Comparison of ENCODE assay signal across 8 cellular contexts in the genomic region with DNA sequence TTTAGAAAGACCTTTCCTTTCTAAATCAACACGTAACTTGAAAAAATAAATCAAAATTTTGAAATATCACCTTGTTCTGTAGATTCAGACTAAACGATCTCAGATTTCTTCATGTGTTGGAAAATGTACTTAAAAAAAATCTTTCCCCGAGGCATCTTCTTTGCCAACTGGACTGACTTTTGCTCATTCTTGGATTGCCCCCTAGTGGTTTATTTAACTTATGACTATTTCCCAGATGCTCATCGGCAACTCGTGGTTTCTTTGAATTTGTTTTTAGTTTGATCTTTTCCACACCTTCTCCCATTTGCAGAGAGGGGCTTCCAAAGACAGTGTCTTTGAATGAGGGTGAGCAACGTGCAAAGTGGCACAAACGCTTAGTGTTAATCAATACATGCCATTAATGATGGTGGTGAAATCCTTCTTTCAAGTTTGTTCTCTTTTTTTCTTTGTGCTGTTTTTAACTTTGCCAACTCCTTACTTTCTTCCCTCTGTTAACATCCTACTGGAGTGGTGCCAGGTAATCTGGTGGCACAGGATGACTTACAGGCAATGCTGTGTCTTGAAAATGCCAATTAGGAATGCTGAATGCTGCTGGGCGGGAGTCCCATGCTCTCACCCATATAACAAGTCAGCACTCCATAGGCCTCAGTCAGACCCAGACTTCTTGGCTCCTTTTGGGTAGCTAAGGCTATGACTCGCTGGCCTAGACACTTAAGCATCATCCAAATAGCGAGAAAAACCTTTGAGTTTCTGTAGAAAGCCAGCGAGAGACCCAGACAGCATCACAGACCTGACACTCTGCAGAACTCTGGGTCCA. TPM values are rescaled to one million over a fixed set of nuclear protein-coding genes. Genes with fewer than 3 reads are reported as not detected.
DNase-seq lines count a peak whose midpoint lies in the region; TF ChIP-seq lines count a peak whose summit lies in the region.

No MANE protein-coding gene starts in this region.

- peak overlapping the region; percentile 66 for H3K9ac ChIP-seq in GM23248
- no peak overlapping the region for H3K9ac ChIP-seq in parathyroid adenoma

- H3K4me2 ChIP-seq in GM23248 (ENCODE audit: unreplicated experiment) (peak overlapping the region; percentile 59), parathyroid adenoma (ENCODE audit: low read length) (no peak overlapping the region)

- H3F3A ChIP-seq in GM23248 (ENCODE audit: insufficient read depth) = peaks cover 14% of the 10 kb centered on the region

- H3K27ac ChIP-seq in CD4-positive, alpha-beta memory T cell (ENCODE audit: low read depth, low read length) = no peak overlapping the region
- peak overlapping the region; percentile 79 for H3K27ac ChIP-seq in GM23248
- no peak overlapping the region for H3K27ac ChIP-seq in parathyroid adenoma

- peak; percentile 58 for TF ChIP-seq CTCF in fibroblast of villous mesenchyme (IDR thresholded peaks at IDR 0.05; ENCODE audit: insufficient read depth, low read depth, low read length)
- peak; percentile 66 for TF ChIP-seq CTCF in parathyroid adenoma (IDR thresholded peaks at IDR 0.05)

- intact Hi-C loops in CD4-positive, alpha-beta memory T cell (cut with micrococcal nuclease) = no loop called here

- H3K36me3 ChIP-seq in CD4-positive, alpha-beta memory T cell (ENCODE audit: insufficient read depth, low read length) = no peaks in the 10 kb centered on the region
- H3K36me3 ChIP-seq in GM23248 (ENCODE audit: low read depth) (no peaks in the 10 kb centered on the region), parathyroid adenoma (ENCODE audit: control insufficient read depth, insufficient read depth, low read length) (no peaks in the 10 kb centered on the region)

- no peaks in the 10 kb centered on the region for H4K20me1 ChIP-seq in GM23248 (ENCODE audit: insufficient read depth)

- H3K79me2 ChIP-seq in GM23248 (ENCODE audit: insufficient read depth) = no peaks in the 10 kb centered on the region
- H3K79me2 ChIP-seq in parathyroid adenoma = no peaks in the 10 kb centered on the region

- DNase-seq in CD4-positive, alpha-beta memory T cell = peak in 4 of 5 donors; percentile 31 to 47 (median 40)
- DNase-seq in GM23248 (peak; percentile 90), NCI-H146 (lab: John Stamatoyannopoulos, UW) (peak; percentile 51), SKM-1 treated with dmso at 0.1 percent for 144 hours (lab: John Stamatoyannopoulos, UW; ENCODE audit: unreplicated experiment) (peak; percentile 65), fibroblast of villous mesenchyme (ENCODE audit: low read depth) (peak; percentile 88)
- no peak for DNase-seq in activated CD4-positive, CD25-positive, alpha-beta regulatory T cell (lab: John Stamatoyannopoulos, UW)
- no peak for DNase-seq in activated CD4-positive, alpha-beta memory T cell treated with anti-CD3 and anti-CD28 coated beads, Interleukin-2, amount 10 ng/mL, durations not matched to agents 7 days and 5 days

- H2AFZ ChIP-seq in GM23248 = peak overlapping the region; percentile 62; the same call in 1 of the 2 replicates
- no peak overlapping the region for H2AFZ ChIP-seq in parathyroid adenoma

- H3K4me1 Mint-ChIP-seq in CD4-positive, alpha-beta memory T cell = peaks cover 0 to 3% (median 1%) of the 10 kb centered on the region in 4 donors
- peaks cover 4% of the 10 kb centered on the region for H3K4me1 Mint-ChIP-seq in activated CD4-positive, alpha-beta memory T cell treated with anti-CD3 and anti-CD28 coated beads, Interleukin-2, amount 10 ng/mL, durations not matched to agents 7 days and 5 days

- no peaks in the 10 kb centered on the region for H3K4me1 ChIP-seq in CD4-positive, alpha-beta memory T cell (ENCODE audit: insufficient read depth, low read length)
- H3K4me1 ChIP-seq in GM23248 (ENCODE audit: insufficient read depth) = peaks cover 46% of the 10 kb centered on the region
- no peaks in the 10 kb centered on the region for H3K4me1 ChIP-seq in parathyroid adenoma

- no peaks in the 10 kb centered on the region for H3K9me3 ChIP-seq in CD4-positive, alpha-beta memory T cell (ENCODE audit: control insufficient read depth in 1 of 2, low read length in 2 of 2)
- H3K9me3 ChIP-seq in GM23248 (ENCODE audit: low read depth) = no peaks in the 10 kb centered on the region
- no peaks in the 10 kb centered on the region for H3K9me3 ChIP-seq in parathyroid adenoma (ENCODE audit: control insufficient read depth, low read length)

- H3K9me3 Mint-ChIP-seq in CD4-positive, alpha-beta memory T cell = peaks cover 0 to 4% (median 0%) of the 10 kb centered on the region in 8 donors
- H3K9me3 Mint-ChIP-seq in activated CD4-positive, alpha-beta memory T cell treated with anti-CD3 and anti-CD28 coated beads, Interleukin-2, amount 10 ng/mL, durations not matched to agents 7 days and 5 days = no peaks in the 10 kb centered on the region

- POLR2A ChIA-PET in CD4-positive, alpha-beta memory T cell (lab: Charles Lee; ENCODE audit: partially characterized antibody) = no interaction called here
- POLR2A ChIA-PET in activated CD4-positive, alpha-beta memory T cell treated with anti-CD3 and anti-CD28 coated beads, Interleukin-2, amount 10 ng/mL, durations not matched to agents 7 days and 5 days (lab: Charles Lee) = no interaction called here

- in situ Hi-C loops in GM23248 (cut with MboI) = loop anchor here (5.0 to 10.0 kb wide), 2 partner anchors 214 to 361 kb away; no protein-coding TSS in a partner anchor

- H3K27ac Mint-ChIP-seq in CD4-positive, alpha-beta memory T cell = no peak overlapping the region
- H3K27ac Mint-ChIP-seq in activated CD4-positive, alpha-beta memory T cell treated with anti-CD3 and anti-CD28 coated beads, Interleukin-2, amount 10 ng/mL, durations not matched to agents 7 days and 5 days = no peak overlapping the region

- 7 to 15% methylated on average over 11 of the region's 11 CpGs for WGBS in GM23248 (ENCODE audit: low coverage in 1 of 2, low lambda C conversion rate in 2 of 2, missing lambda C conversion rate in 2 of 2), 2 experiments

- peaks cover 3 to 15% of the 10 kb centered on the region in 2 donors for H3K27me3 Mint-ChIP-seq in CD4-positive, alpha-beta memory T cell
- H3K27me3 Mint-ChIP-seq in activated CD4-positive, alpha-beta memory T cell treated with anti-CD3 and anti-CD28 coated beads, Interleukin-2, amount 10 ng/mL, durations not matched to agents 7 days and 5 days = peaks cover 34% of the 10 kb centered on the region

- no peaks in the 10 kb centered on the region for H3K9me2 ChIP-seq in GM23248 (ENCODE audit: insufficient read depth)

- no peak overlapping the region for H3K4me3 ChIP-seq in CD4-positive, alpha-beta memory T cell (ENCODE audit: low read length in 2 of 2)
- H3K4me3 ChIP-seq in GM23248 = no peak overlapping the region
- H3K4me3 ChIP-seq in fibroblast of villous mesenchyme (ENCODE audit: low read depth, low read length) = no peak overlapping the region
- H3K4me3 ChIP-seq in parathyroid adenoma (ENCODE audit: low read depth, low read length) = no peak overlapping the region

- CTCF ChIA-PET in CD4-positive, alpha-beta memory T cell (lab: Charles Lee; ENCODE audit: partially characterized antibody) = no interaction called here
- CTCF ChIA-PET in activated CD4-positive, alpha-beta memory T cell treated with anti-CD3 and anti-CD28 coated beads, Interleukin-2, amount 10 ng/mL, durations not matched to agents 7 days and 5 days (lab: Charles Lee) = interaction anchor here (2.5 kb wide), 1 partner anchor 362 kb away, joined by 7 read pairs; no protein-coding TSS in a partner anchor

- H3K36me3 Mint-ChIP-seq in CD4-positive, alpha-beta memory T cell = no peaks in the 10 kb centered on the region
- no peaks in the 10 kb centered on the region for H3K36me3 Mint-ChIP-seq in activated CD4-positive, alpha-beta memory T cell treated with anti-CD3 and anti-CD28 coated beads, Interleukin-2, amount 10 ng/mL, durations not matched to agents 7 days and 5 days (ENCODE audit: low read depth)

- H3K27me3 ChIP-seq in CD4-positive, alpha-beta memory T cell (ENCODE audit: insufficient read depth, low read length) = no peaks in the 10 kb centered on the region
- H3K27me3 ChIP-seq in GM23248 (replicated peaks; ENCODE audit: insufficient read depth) = no peaks in the 10 kb centered on the region
- H3K27me3 ChIP-seq in parathyroid adenoma (ENCODE audit: control insufficient read depth, insufficient read depth, low read length) = no peaks in the 10 kb centered on the region

- H3K4me3 Mint-ChIP-seq in CD4-positive, alpha-beta memory T cell = no peak overlapping the region
- no peak overlapping the region for H3K4me3 Mint-ChIP-seq in activated CD4-positive, alpha-beta memory T cell treated with anti-CD3 and anti-CD28 coated beads, Interleukin-2, amount 10 ng/mL, durations not matched to agents 7 days and 5 days

RNA-seq across cellular contexts. Expression of a gene that starts 18.3 kb away (rescaled TPM):
- not detected for total RNA-seq in CD4-positive, alpha-beta memory T cell
- polyA plus RNA-seq in CD4-positive, alpha-beta memory T cell = under 1 TPM in 1 of 2 donors, not detected in 1; 0.08 TPM
- total RNA-seq in GM23248 (2014; rRNA removed; shearing (Covaris generic)) = 213 and 217 TPM in 2 replicates
- 376 and 392 TPM in 2 replicates for polyA plus RNA-seq in GM23248 (2016; fragmentation: Nextera tagmentation; extraction: Ambion mirVana)
- total RNA-seq in fibroblast of villous mesenchyme = 131 and 136 TPM in 2 replicates
- 1 to 10 TPM; 4.0 TPM for total RNA-seq in activated CD4-positive, alpha-beta memory T cell treated with anti-CD3 and anti-CD28 coated beads, Interleukin-2, amount 10 ng/mL, durations not matched to agents 7 days and 5 days

Comparison
In these comparisons a context has a peak if more than half of its experiments do, and no peak if none do; other contexts are left out.
1. DNase-seq: peak in CD4-positive, alpha-beta memory T cell (4 of 5), GM23248 (single experiment), NCI-H146 (single experiment), SKM-1 treated with dmso at 0.1 percent for 144 hours (single experiment) and fibroblast of villous mesenchyme (single experiment); none in activated CD4-positive, CD25-positive, alpha-beta regulatory T cell (0 of 4) and activated CD4-positive, alpha-beta memory T cell treated with anti-CD3 and anti-CD28 coated beads, Interleukin-2, amount 10 ng/mL, durations not matched to agents 7 days and 5 days (single experiment).
2. RNA of a gene that starts 18.3 kb away (total RNA-seq): 213 to 217 TPM in GM23248 and 131 to 136 TPM in fibroblast of villous mesenchyme; 4.0 TPM in activated CD4-positive, alpha-beta memory T cell treated with anti-CD3 and anti-CD28 coated beads, Interleukin-2, amount 10 ng/mL, durations not matched to agents 7 days and 5 days and not detected in CD4-positive, alpha-beta memory T cell; every median in the first group is over 10 times any median in the second.